ENCODE assay signal across 8 cellular contexts in the genomic region with DNA sequence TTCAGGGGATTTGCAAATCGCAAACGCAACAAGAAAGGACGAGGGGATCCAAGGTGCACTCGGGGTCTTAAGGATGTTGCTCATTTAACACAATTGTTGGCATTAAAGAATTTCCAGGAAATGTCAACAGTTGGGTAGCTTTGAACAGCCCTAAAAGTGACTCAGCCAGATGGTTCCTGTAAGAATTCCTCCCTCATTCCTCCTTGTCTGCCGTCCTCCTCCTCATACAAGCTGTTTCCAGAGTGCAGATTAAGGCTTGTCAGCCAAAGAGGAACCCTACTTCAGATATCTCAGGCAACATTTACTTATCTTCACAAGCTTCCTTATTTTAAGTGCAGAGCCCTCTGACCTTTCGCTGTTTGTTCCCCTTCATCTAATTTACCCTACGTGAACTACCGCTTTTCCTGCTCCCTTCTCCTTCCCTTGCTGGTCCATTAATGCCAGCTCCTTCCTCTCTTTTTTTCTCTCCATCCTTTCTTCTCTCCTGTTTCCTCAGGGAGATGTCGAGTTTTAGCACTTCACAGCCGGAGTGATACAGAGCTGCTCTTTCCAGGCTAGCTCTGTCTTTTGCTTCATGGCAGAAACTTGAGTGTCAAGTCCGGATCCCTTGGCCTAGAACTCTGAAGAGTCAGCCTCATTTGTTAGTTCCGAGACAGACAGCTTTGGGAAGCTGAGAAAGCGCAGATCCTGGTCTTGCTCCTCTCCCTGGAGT. TPM values are rescaled to one million over a fixed set of nuclear protein-coding genes. Genes with fewer than 3 reads are reported as not detected.
DNase-seq lines count a peak whose midpoint lies in the region; ATAC-seq and TF ChIP-seq lines count a peak whose summit lies in the region.

No MANE protein-coding gene starts in this region.

- H3K4me1 Mint-ChIP-seq in CD8-positive, alpha-beta memory T cell, result peaks cover 40 to 50% (median 43%) of the 10 kb centered on the region in 3 donors
- peaks cover 12% of the 10 kb centered on the region for H3K4me1 Mint-ChIP-seq in osteocyte (ENCODE audit: unreplicated experiment)
- H3K4me1 Mint-ChIP-seq in nephron progenitor cell, result peaks cover 47% of the 10 kb centered on the region

- no peak for TF ChIP-seq EP300 in ovary (IDR thresholded peaks at IDR 0.05)

- no peak for DNase-seq in CD8-positive, alpha-beta memory T cell
- peak; percentile 83 for DNase-seq in NCI-H226
- no peak for DNase-seq in colonic mucosa
- DNase-seq in ovary, result no peak
- DNase-seq in osteocyte (ENCODE audit: extremely low spot score, unreplicated experiment), result no peak
- no peak for DNase-seq in nephron progenitor cell

- H3K9ac ChIP-seq in colonic mucosa (ENCODE audit: low read depth in 2 of 2, low read length in 2 of 2), result no peak overlapping the region
- H3K9ac ChIP-seq in mucosa of rectum (ENCODE audit: low read depth in 1 of 2, low read length in 2 of 2), result no peak overlapping the region

- H3K27ac Mint-ChIP-seq in CD8-positive, alpha-beta memory T cell, result peak overlapping the region in 7 of 8 donors; percentile 58 to 94 (median 92)
- no peak overlapping the region for H3K27ac Mint-ChIP-seq in osteocyte (ENCODE audit: unreplicated experiment)
- H3K27ac Mint-ChIP-seq in nephron progenitor cell, result no peak overlapping the region

- POLR2A ChIA-PET in CD8-positive, alpha-beta memory T cell (lab: Charles Lee), result no interaction called here

- 24 to 32% (median 32%) methylated on average over 13 of the region's 13 CpGs for WGBS in ovary, 3 donors

- peak overlapping the region in 3 of 7 donors; percentile 14 to 88 (median 80) for H3K4me3 Mint-ChIP-seq in CD8-positive, alpha-beta memory T cell
- H3K4me3 Mint-ChIP-seq in osteocyte (ENCODE audit: unreplicated experiment) (no peak overlapping the region), nephron progenitor cell (no peak overlapping the region)

- H3K36me3 ChIP-seq in CD8-positive, alpha-beta memory T cell (ENCODE audit: insufficient read depth, low read length), result no peaks in the 10 kb centered on the region
- H3K36me3 ChIP-seq in colonic mucosa (no peaks in the 10 kb centered on the region), mucosa of rectum (ENCODE audit: control insufficient read depth in 2 of 2, insufficient read depth in 2 of 2, low read length in 2 of 2) (no peaks in the 10 kb centered on the region), ovary (no peaks in the 10 kb centered on the region)

- TF ChIP-seq POLR2A in ovary (IDR thresholded peaks at IDR 0.05), result no peak

- H3K36me3 Mint-ChIP-seq in CD8-positive, alpha-beta memory T cell, result no peaks in the 10 kb centered on the region
- H3K36me3 Mint-ChIP-seq in osteocyte (ENCODE audit: unreplicated experiment) (no peaks in the 10 kb centered on the region), nephron progenitor cell (ENCODE audit: low read depth) (no peaks in the 10 kb centered on the region)

- TF ChIP-seq CTCF in colonic mucosa (IDR thresholded peaks at IDR 0.05), result no peak
- TF ChIP-seq CTCF in ovary (IDR thresholded peaks at IDR 0.05), result no peak
- no peak for TF ChIP-seq CTCF in osteocyte (IDR thresholded peaks at IDR 0.05)
- TF ChIP-seq CTCF in nephron progenitor cell (IDR thresholded peaks at IDR 0.05), result no peak

- CTCF ChIA-PET in CD8-positive, alpha-beta memory T cell (lab: Charles Lee), result interaction anchor here (0.9 to 1.3 kb wide), 3 partner anchors 16 to 26 kb away, joined by 3 read pairs; no protein-coding TSS in a partner anchor

- peak overlapping the region; percentile 52 for H3K4me3 ChIP-seq in CD8-positive, alpha-beta memory T cell (ENCODE audit: low read length)
- H3K4me3 ChIP-seq in colonic mucosa, result no peak overlapping the region
- no peak overlapping the region for H3K4me3 ChIP-seq in mucosa of rectum (ENCODE audit: low read length in 2 of 2)
- no peak overlapping the region for H3K4me3 ChIP-seq in ovary

- intact Hi-C loops in colonic mucosa (cut with DNase I) (no loop called here), ovary (cut with DNase I) (no loop called here)

- H3K4me1 ChIP-seq in CD8-positive, alpha-beta memory T cell (ENCODE audit: insufficient read depth, low read length), result peaks cover 37% of the 10 kb centered on the region
- H3K4me1 ChIP-seq in colonic mucosa (no peaks in the 10 kb centered on the region), mucosa of rectum (ENCODE audit: control insufficient read depth in 2 of 2, insufficient read depth in 2 of 2, low read length in 2 of 2) (peaks cover 6 to 7% of the 10 kb centered on the region in 2 donors), ovary (ENCODE audit: insufficient read depth) (no peaks in the 10 kb centered on the region)

- H3K9me3 Mint-ChIP-seq in CD8-positive, alpha-beta memory T cell, result no peaks in the 10 kb centered on the region
- H3K9me3 Mint-ChIP-seq in osteocyte (ENCODE audit: unreplicated experiment) (no peaks in the 10 kb centered on the region), nephron progenitor cell (peaks cover 4% of the 10 kb centered on the region)

- no peaks in the 10 kb centered on the region for H3K9me3 ChIP-seq in CD8-positive, alpha-beta memory T cell (ENCODE audit: low read length)
- H3K9me3 ChIP-seq in colonic mucosa, result no peaks in the 10 kb centered on the region
- H3K9me3 ChIP-seq in mucosa of rectum (ENCODE audit: control insufficient read depth in 2 of 2, low read length in 2 of 2), result no peaks in the 10 kb centered on the region
- no peaks in the 10 kb centered on the region for H3K9me3 ChIP-seq in ovary

- H3K27ac ChIP-seq in CD8-positive, alpha-beta memory T cell (ENCODE audit: low read depth, low read length), result peak overlapping the region; percentile 32
- peak overlapping the region; percentile 21 for H3K27ac ChIP-seq in colonic mucosa
- peak overlapping the region; percentile 48 to 57 for H3K27ac ChIP-seq in mucosa of rectum (ENCODE audit: low read depth in 2 of 2, low read length in 2 of 2)
- H3K27ac ChIP-seq in ovary, result no peak overlapping the region

- no peaks in the 10 kb centered on the region for H3K27me3 Mint-ChIP-seq in CD8-positive, alpha-beta memory T cell
- H3K27me3 Mint-ChIP-seq in osteocyte (ENCODE audit: unreplicated experiment) (no peaks in the 10 kb centered on the region), nephron progenitor cell (ENCODE audit: low read depth, poor library complexity) (peaks cover 7% of the 10 kb centered on the region)

- H3K27me3 ChIP-seq in CD8-positive, alpha-beta memory T cell (ENCODE audit: insufficient read depth, low read length, poor library complexity, severe bottlenecking), result no peaks in the 10 kb centered on the region
- H3K27me3 ChIP-seq in colonic mucosa (no peaks in the 10 kb centered on the region), mucosa of rectum (ENCODE audit: control insufficient read depth in 2 of 2, insufficient read depth in 2 of 2, low read length in 2 of 2) (no peaks in the 10 kb centered on the region), ovary (no peaks in the 10 kb centered on the region)

- no peak for ATAC-seq in HG02571 (IDR thresholded peaks at IDR 0.05; ENCODE audit: unreplicated experiment)

RNA-seq across cellular contexts. Expression of gene TBC1D7, which starts 26.1 kb away (rescaled TPM):
- total RNA-seq in CD8-positive, alpha-beta memory T cell, result 10 to 100 TPM; 21.8 to 23.2 TPM
- polyA plus RNA-seq in CD8-positive, alpha-beta memory T cell, result 14.9 TPM
- 10 to 100 TPM; 21.4 to 23.3 TPM for total RNA-seq in colonic mucosa
- 10 to 100 TPM in 1 of 7 donors, 1 to 10 TPM in 6; 4.7 to 10.2 (median 6.1) TPM for total RNA-seq in ovary
- 10 to 100 TPM in 1 of 2 donors, 1 to 10 TPM in 1; 7.7 to 11.9 TPM for polyA plus RNA-seq in ovary
- 15.3 and 19.9 TPM in 2 replicates for total RNA-seq in osteocyte

Comparison
In these comparisons a context has a peak if more than half of its experiments do, and no peak if none do; other contexts are left out.
1. H3K27ac ChIP-seq: peak in CD8-positive, alpha-beta memory T cell (single experiment), colonic mucosa (single experiment) and mucosa of rectum (2 of 2); none in ovary (0 of 2).
2. H3K27ac Mint-ChIP-seq: peak in CD8-positive, alpha-beta memory T cell (7 of 8); none in osteocyte (single experiment) and nephron progenitor cell (single experiment).